ENCODE assay signal across 9 cellular contexts in the genomic region with DNA sequence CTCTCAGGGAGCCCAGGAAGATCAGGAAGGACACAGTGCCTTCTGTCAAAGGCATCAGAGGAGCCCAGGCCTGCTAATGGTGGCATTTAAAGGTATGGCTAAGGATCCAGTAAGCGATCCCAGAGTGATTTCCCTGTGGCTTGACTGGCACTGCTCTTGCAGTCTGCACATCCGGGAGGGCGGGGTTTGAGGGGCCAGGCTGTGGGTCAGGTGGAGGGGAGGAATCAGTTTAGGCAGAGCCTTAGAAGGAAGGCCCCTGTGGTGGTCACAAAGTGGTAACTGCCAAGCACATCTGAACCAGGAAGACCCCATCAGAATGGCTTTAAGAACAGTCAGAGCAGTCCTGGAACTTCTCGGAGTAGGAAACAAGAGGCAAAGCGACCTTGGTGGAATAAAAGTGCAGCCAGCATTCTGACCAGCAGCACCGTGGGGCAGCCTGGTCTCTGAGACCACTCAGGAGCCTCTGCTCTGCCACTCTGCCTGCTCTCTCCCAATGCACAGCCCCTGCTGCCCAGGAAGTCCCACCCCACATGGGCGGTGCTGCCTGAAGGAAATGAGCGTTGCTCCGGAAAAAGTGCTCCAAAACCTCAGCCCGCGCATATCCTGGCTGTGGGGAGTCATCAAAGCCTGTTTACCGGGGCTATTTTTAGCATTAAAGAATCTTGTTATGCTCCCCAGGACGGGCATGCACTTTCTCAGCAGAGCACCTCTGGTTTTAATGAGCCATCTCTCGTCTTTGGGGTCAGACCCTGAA. TPM values are rescaled to one million over a fixed set of nuclear protein-coding genes. Genes with fewer than 3 reads are reported as not detected.
DNase-seq lines count a peak whose midpoint lies in the region; ATAC-seq, FAIRE-seq and TF ChIP-seq lines count a peak whose summit lies in the region.
"Had no signal": no experiment of that assay in that cellular context is flagged by ENCODE, and none has a peak within 500 bp of the region (broad histone marks: within the 10 kb centered on the region; RNA-seq: fewer than 3 reads in every experiment).

No MANE protein-coding gene starts in this region.

- POLR2A ChIA-PET in CD4-positive, alpha-beta T cell (lab: Charles Lee) = interaction anchor here (2.6 kb wide), 1 partner anchor 13 kb away, joined by 15 read pairs; no protein-coding TSS in a partner anchor
- POLR2A ChIA-PET in endothelial cell of umbilical vein (lab: Charles Lee) = no interaction called here

- peak overlapping the region; percentile 90 for H3K27ac Mint-ChIP-seq in CD4-positive, alpha-beta T cell

- peaks cover 50% of the 10 kb centered on the region for H3K4me1 ChIP-seq in endothelial cell of umbilical vein (ENCODE audit: control insufficient read depth, extremely low read depth, insufficient read depth, low read length)

- dilution Hi-C loops in endothelial cell of umbilical vein (cut with MboI; ENCODE audit: extremely low pct_ligation_motif_present, low sequenced_read_pairs) = no loop called here

- no peaks in the 10 kb centered on the region for H3K9me3 ChIP-seq in CD4-positive, alpha-beta T cell (ENCODE audit: control insufficient read depth, low read length)
- H3K9me3 ChIP-seq in endothelial cell of umbilical vein (replicated peaks; ENCODE audit: control insufficient read depth, insufficient read depth, low read length) = no peaks in the 10 kb centered on the region

- peaks cover 94% of the 10 kb centered on the region for H3K4me1 Mint-ChIP-seq in CD4-positive, alpha-beta T cell (ENCODE audit: low read depth)

- H3K79me2 ChIP-seq in endothelial cell of umbilical vein (ENCODE audit: control insufficient read depth, insufficient read depth, low read length) = peaks cover 3% of the 10 kb centered on the region

- no peak overlapping the region for H2AFZ ChIP-seq in endothelial cell of umbilical vein (ENCODE audit: low read depth, low read length)

- H3K9me1 ChIP-seq in endothelial cell of umbilical vein (replicated peaks; ENCODE audit: control insufficient read depth, extremely low read depth, insufficient read depth, low read length) = no peaks in the 10 kb centered on the region

- BruUV-seq in endothelial cell of umbilical vein (replicated peaks; lab: Mats Ljungman, UMichigan) = TSS peak; percentile 89

- peak overlapping the region; percentile 80 for H3K4me3 Mint-ChIP-seq in CD4-positive, alpha-beta T cell

- FAIRE-seq in endothelial cell of umbilical vein (lab: Jason Lieb, UNC) = peak; percentile 95
- no peak for FAIRE-seq in urothelium cell line (lab: Jason Lieb, UNC)

- DNase-seq in CD4-positive, alpha-beta T cell = peak; percentile 40 to 74 (median 60)
- DNase-seq in activated CD8-positive, alpha-beta memory T cell treated with anti-CD3 and anti-CD28 coated beads for 24 hours = peak; percentile 88
- DNase-seq in endothelial cell of umbilical vein (ENCODE audit: low read depth, low spot score) (peak; percentile 95), medulla oblongata (ENCODE audit: extremely low spot score) (no peak), urothelium cell line (ENCODE audit: low spot score) (no peak), NCI-H2227 treated with DMSO at 0.1 percent for 48 hours (lab: John Stamatoyannopoulos, UW) (no peak), pons (ENCODE audit: low spot score) (no peak)
- DNase-seq in stimulated activated CD4-positive, alpha-beta T cell treated with anti-CD3 and anti-CD28 coated beads, Interleukin-15, amount 100 ng/mL, for 48 hours (ENCODE audit: low read depth in 2 of 2) = peak; percentile 45 to 73

- no peak overlapping the region for H3K27ac ChIP-seq in CD4-positive, alpha-beta T cell (ENCODE audit: low read depth, low read length)
- H3K27ac ChIP-seq in endothelial cell of umbilical vein (ENCODE audit: insufficient read depth, low read depth, low read length) = peak overlapping the region; percentile 61

- H4K20me1 ChIP-seq in endothelial cell of umbilical vein (replicated peaks; ENCODE audit: control insufficient read depth, extremely low read depth, insufficient read depth, low read length) = no peaks in the 10 kb centered on the region

- H3K36me3 Mint-ChIP-seq in CD4-positive, alpha-beta T cell (ENCODE audit: low read depth) = no peaks in the 10 kb centered on the region

- intact Hi-C loops in CD4-positive, alpha-beta T cell (cut with DNase I, micrococcal nuclease) = loop anchor here in 1 of 2 experiments (5.0 kb wide), 1 partner anchor 54 kb away; a partner anchor contains a TSS
- intact Hi-C loops in endothelial cell of umbilical vein (cut with micrococcal nuclease) = loop anchor here (1.0 to 5.0 kb wide), 6 partner anchors 36 to 340 kb away; no protein-coding TSS in a partner anchor

- peaks cover 19 to 43% of the 10 kb centered on the region in 2 experiments for H3K36me3 ChIP-seq in endothelial cell of umbilical vein (ENCODE audit: control insufficient read depth in 2 of 2, extremely low read depth in 1 of 2, insufficient read depth in 2 of 2, low read length in 2 of 2)

- H3K4me3 ChIP-seq in endothelial cell of umbilical vein (replicated peaks in 1 of 3; ENCODE audit: insufficient read depth in 1 of 3, low read depth in 1 of 3, low read length in 3 of 3) = peak overlapping the region in 1 of 3 experiments; percentile 10

- no peaks in the 10 kb centered on the region for H3K27me3 ChIP-seq in CD4-positive, alpha-beta T cell (ENCODE audit: control insufficient read depth, insufficient read depth, low read length)
- H3K27me3 ChIP-seq in endothelial cell of umbilical vein (ENCODE audit: control insufficient read depth in 2 of 2, insufficient read depth in 2 of 2, low read length in 2 of 2) = no peaks in the 10 kb centered on the region

- no peaks in the 10 kb centered on the region for H3K27me3 Mint-ChIP-seq in CD4-positive, alpha-beta T cell

- no peak for TF ChIP-seq CTCF in CD4-positive, alpha-beta T cell (IDR thresholded peaks at IDR 0.05)
- no peak for TF ChIP-seq CTCF in endothelial cell of umbilical vein (IDR thresholded peaks at IDR 0.05; ENCODE audit: extremely low read depth in 1 of 2, insufficient read depth in 1 of 2, low read depth in 1 of 2, low read length in 2 of 2)

- H3K9me3 Mint-ChIP-seq in CD4-positive, alpha-beta T cell = no peaks in the 10 kb centered on the region

- ATAC-seq in CD4-positive, alpha-beta T cell (ENCODE audit: poor library complexity) = peak; percentile 87
- ATAC-seq: Panc1 had no signal

- peak overlapping the region; percentile 48 for H3K9ac ChIP-seq in endothelial cell of umbilical vein (replicated peaks; ENCODE audit: extremely low read depth, insufficient read depth, low read length)

- CTCF ChIA-PET in CD4-positive, alpha-beta T cell (lab: Charles Lee) = no interaction called here
- CTCF ChIA-PET in endothelial cell of umbilical vein (lab: Charles Lee) = interaction anchor here (0.8 to 2.6 kb wide), 7 partner anchors 8 to 339 kb away, joined by 3 to 14 read pairs (median 7); no protein-coding TSS in a partner anchor

- TF ChIP-seq POLR2A in endothelial cell of umbilical vein (IDR thresholded peaks at IDR 0.05; ENCODE audit: low read depth, low read length) = peak; percentile 51

- H3K4me2 ChIP-seq in endothelial cell of umbilical vein (ENCODE audit: insufficient read depth, low read length) = peak overlapping the region; percentile 65

TF ChIP-seq in endothelial cell of umbilical vein, 7 proteins besides CTCF, POLR2A, EP300 and RAD21:
- peak; percentile 75 for TF ChIP-seq POLR2AphosphoS5 (IDR thresholded peaks at IDR 0.05; ENCODE audit: insufficient read depth, low read depth, low read length)
- TF ChIP-seq, protein P1, sequence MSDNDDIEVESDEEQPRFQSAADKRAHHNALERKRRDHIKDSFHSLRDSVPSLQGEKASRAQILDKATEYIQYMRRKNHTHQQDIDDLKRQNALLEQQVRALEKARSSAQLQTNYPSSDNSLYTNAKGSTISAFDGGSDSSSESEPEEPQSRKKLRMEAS (IDR thresholded peaks at IDR 0.05; ENCODE audit: insufficient read depth, insufficient read length) = no peak
- no peak for TF ChIP-seq FOS (IDR thresholded peaks at IDR 0.05; ENCODE audit: borderline replicate concordance, insufficient read depth, low read length)
TF ChIP-seq in endothelial cell of umbilical vein: peak in this region for 1.

RNA-seq across cellular contexts. Expression of a gene that starts 54.4 kb away (rescaled TPM):
- total RNA-seq in CD4-positive, alpha-beta T cell = 1 to 10 TPM; 4.2 to 5.4 TPM
- total RNA-seq in endothelial cell of umbilical vein = 374 and 397 TPM in 2 replicates
- 214 and 229 TPM in 2 replicates for polyA plus RNA-seq in endothelial cell of umbilical vein
- polyA plus RNA-seq in endothelial cell of umbilical vein (2011; cell fraction: cytosol; rRNA removed) = 316 and 329 TPM in 2 replicates
- polyA plus RNA-seq in endothelial cell of umbilical vein (2011; cell fraction: nucleus; rRNA removed) = 257 and 293 TPM in 2 replicates
- 294 and 311 TPM in 2 replicates for polyA plus RNA-seq in endothelial cell of umbilical vein (2012)
- 334 and 376 TPM in 2 replicates for polyA minus RNA-seq in endothelial cell of umbilical vein
- 84.9 TPM for polyA minus RNA-seq in endothelial cell of umbilical vein (2011; cell fraction: cytosol; rRNA and poly(A)+ RNA removed)
- 192 and 214 TPM in 2 replicates for polyA minus RNA-seq in endothelial cell of umbilical vein (2011; cell fraction: nucleus; rRNA and poly(A)+ RNA removed)

Comparison
In these comparisons a context has a peak if more than half of its experiments do, and no peak if none do; other contexts are left out.
1. DNase-seq: peak in CD4-positive, alpha-beta T cell (10 of 10), activated CD8-positive, alpha-beta memory T cell treated with anti-CD3 and anti-CD28 coated beads for 24 hours (single experiment), endothelial cell of umbilical vein (single experiment) and stimulated activated CD4-positive, alpha-beta T cell treated with anti-CD3 and anti-CD28 coated beads, Interleukin-15, amount 100 ng/mL, for 48 hours (2 of 2); none in medulla oblongata (single experiment), urothelium cell line (single experiment), NCI-H2227 treated with DMSO at 0.1 percent for 48 hours (single experiment) and pons (single experiment).
2. RNA of a gene that starts 54.4 kb away (total RNA-seq): 374 to 397 TPM in endothelial cell of umbilical vein; 4.2 to 5.4 TPM in CD4-positive, alpha-beta T cell; every median in the first group is over 10 times any median in the second.